ENCODE assay signal across 8 cellular contexts in genomic region chr4:85747871-85748491, GRCh38.
DNase-seq lines count a peak whose midpoint lies in the region; ATAC-seq and TF ChIP-seq lines count a peak whose summit lies in the region.

No MANE protein-coding gene starts in this region.

- no peaks in the 10 kb centered on the region for H3K36me3 ChIP-seq in thyroid gland

- ATAC-seq in GM21528 (IDR thresholded peaks at IDR 0.05; ENCODE audit: low FRiP score, unreplicated experiment) = peak; percentile 76

- H3K4me1 Mint-ChIP-seq in MCF 10A (ENCODE audit: insufficient read depth, unreplicated experiment) = peaks cover 26% of the 10 kb centered on the region

- no peaks in the 10 kb centered on the region for H3K27me3 Mint-ChIP-seq in MCF 10A (ENCODE audit: insufficient read depth, unreplicated experiment)

- no peaks in the 10 kb centered on the region for H3K4me1 ChIP-seq in thyroid gland

- DNase-seq in G401 (ENCODE audit: low spot score) (peak; percentile 82), HT1080 (ENCODE audit: low read depth) (peak; percentile 69), NCI-H774 (lab: John Stamatoyannopoulos, UW) (peak; percentile 65), MCF 10A (ENCODE audit: unreplicated experiment) (peak; percentile 73), islet precursor cell (peak; percentile 66), thyroid gland (peak; percentile 27 to 36)
- DNase-seq in activated T-cell treated with anti-CD3 and anti-CD28 coated beads, Interleukin-2, amount 50 U/mL, for 1 hour = no peak

- no peaks in the 10 kb centered on the region for H3K27me3 ChIP-seq in thyroid gland

- peaks cover 6% of the 10 kb centered on the region for H3K36me3 Mint-ChIP-seq in MCF 10A (ENCODE audit: insufficient read depth, unreplicated experiment)

- H3K4me3 Mint-ChIP-seq in MCF 10A (ENCODE audit: unreplicated experiment) = no peak overlapping the region

- H3K27ac ChIP-seq in thyroid gland = no peak overlapping the region

- TF ChIP-seq POLR2A in thyroid gland (IDR thresholded peaks at IDR 0.05) = no peak

- intact Hi-C loops in MCF 10A (cut with micrococcal nuclease) = loop anchor here (1.0 to 10.0 kb wide), 6 partner anchors 203 to 664 kb away; partner anchors contain the start of gene ARHGAP24
- intact Hi-C loops in thyroid gland (cut with DNase I) = loop anchor here (5.0 kb wide), 1 partner anchor 596 kb away; no protein-coding TSS in a partner anchor

- CTCF ChIA-PET in MCF 10A (lab: Yijun Ruan, JAX) = interaction anchor here (0.6 to 7.8 kb wide), 41 partner anchors 8 to 668 kb away, joined by 3 to 128 read pairs (median 4); partner anchors contain the start of gene ARHGAP24

- no peak overlapping the region for H3K27ac Mint-ChIP-seq in MCF 10A (ENCODE audit: low read depth, unreplicated experiment)

- H3K9me3 Mint-ChIP-seq in MCF 10A (ENCODE audit: unreplicated experiment) = no peaks in the 10 kb centered on the region

- no TSS peak for BruUV-seq in MCF 10A (replicated peaks; lab: Mats Ljungman, UMichigan)

- POLR2A ChIA-PET in MCF 10A (lab: Yijun Ruan, JAX) = interaction anchor here (0.5 to 4.8 kb wide), 8 partner anchors 12 to 663 kb away, joined by 3 to 26 read pairs (median 4); partner anchors contain the start of gene ARHGAP24

- no peaks in the 10 kb centered on the region for H3K9me3 ChIP-seq in thyroid gland

- 38% methylated on average over 3 of the region's 3 CpGs for whole genome bisulfite sequencing in thyroid gland, 2 donors

- H3K4me3 ChIP-seq in thyroid gland (replicated peaks in 1 of 3) = no peak overlapping the region

- TF ChIP-seq CTCF in MCF 10A (IDR thresholded peaks at IDR 0.05; ENCODE audit: unreplicated experiment) = peak; percentile 78
- peak; percentile 18 to 86 (median 71) for TF ChIP-seq CTCF in thyroid gland (IDR thresholded peaks at IDR 0.05)

- in situ Hi-C loops in G401 (cut with HindIII; ENCODE audit: low sequenced_read_pairs) = no loop called here
